In the genomic region with DNA sequence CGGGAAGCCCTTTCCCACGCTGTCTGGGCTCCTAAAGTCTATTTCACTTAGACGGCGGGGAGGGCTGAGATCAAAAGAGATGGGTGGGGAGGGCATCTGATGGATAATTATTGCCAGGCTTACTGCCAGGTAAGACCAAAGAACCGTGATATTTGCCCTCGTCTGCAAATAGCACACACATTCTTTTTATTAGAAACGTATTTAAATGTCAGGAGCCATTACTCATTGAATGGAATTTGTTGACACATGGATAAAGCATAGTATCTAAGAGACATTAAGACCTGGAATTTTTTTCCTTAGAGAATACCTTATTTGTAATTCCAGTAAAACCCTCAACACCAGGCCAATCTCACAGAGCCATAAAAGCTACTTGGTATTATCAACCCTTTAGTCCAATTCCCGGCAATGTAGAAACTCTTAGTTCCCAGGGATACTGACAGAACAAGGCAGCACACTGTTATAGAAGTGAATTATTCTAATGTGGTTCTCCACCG, we compare ENCODE assay signal across 1 cellular context.
TF ChIP-seq lines count a peak whose summit lies in the region.

No MANE protein-coding gene starts in this region.

TF ChIP-seq in GM23338, 12 proteins besides CTCF, POLR2A, EP300 and RAD21 (continued from another document):
- TF ChIP-seq, protein P1, sequence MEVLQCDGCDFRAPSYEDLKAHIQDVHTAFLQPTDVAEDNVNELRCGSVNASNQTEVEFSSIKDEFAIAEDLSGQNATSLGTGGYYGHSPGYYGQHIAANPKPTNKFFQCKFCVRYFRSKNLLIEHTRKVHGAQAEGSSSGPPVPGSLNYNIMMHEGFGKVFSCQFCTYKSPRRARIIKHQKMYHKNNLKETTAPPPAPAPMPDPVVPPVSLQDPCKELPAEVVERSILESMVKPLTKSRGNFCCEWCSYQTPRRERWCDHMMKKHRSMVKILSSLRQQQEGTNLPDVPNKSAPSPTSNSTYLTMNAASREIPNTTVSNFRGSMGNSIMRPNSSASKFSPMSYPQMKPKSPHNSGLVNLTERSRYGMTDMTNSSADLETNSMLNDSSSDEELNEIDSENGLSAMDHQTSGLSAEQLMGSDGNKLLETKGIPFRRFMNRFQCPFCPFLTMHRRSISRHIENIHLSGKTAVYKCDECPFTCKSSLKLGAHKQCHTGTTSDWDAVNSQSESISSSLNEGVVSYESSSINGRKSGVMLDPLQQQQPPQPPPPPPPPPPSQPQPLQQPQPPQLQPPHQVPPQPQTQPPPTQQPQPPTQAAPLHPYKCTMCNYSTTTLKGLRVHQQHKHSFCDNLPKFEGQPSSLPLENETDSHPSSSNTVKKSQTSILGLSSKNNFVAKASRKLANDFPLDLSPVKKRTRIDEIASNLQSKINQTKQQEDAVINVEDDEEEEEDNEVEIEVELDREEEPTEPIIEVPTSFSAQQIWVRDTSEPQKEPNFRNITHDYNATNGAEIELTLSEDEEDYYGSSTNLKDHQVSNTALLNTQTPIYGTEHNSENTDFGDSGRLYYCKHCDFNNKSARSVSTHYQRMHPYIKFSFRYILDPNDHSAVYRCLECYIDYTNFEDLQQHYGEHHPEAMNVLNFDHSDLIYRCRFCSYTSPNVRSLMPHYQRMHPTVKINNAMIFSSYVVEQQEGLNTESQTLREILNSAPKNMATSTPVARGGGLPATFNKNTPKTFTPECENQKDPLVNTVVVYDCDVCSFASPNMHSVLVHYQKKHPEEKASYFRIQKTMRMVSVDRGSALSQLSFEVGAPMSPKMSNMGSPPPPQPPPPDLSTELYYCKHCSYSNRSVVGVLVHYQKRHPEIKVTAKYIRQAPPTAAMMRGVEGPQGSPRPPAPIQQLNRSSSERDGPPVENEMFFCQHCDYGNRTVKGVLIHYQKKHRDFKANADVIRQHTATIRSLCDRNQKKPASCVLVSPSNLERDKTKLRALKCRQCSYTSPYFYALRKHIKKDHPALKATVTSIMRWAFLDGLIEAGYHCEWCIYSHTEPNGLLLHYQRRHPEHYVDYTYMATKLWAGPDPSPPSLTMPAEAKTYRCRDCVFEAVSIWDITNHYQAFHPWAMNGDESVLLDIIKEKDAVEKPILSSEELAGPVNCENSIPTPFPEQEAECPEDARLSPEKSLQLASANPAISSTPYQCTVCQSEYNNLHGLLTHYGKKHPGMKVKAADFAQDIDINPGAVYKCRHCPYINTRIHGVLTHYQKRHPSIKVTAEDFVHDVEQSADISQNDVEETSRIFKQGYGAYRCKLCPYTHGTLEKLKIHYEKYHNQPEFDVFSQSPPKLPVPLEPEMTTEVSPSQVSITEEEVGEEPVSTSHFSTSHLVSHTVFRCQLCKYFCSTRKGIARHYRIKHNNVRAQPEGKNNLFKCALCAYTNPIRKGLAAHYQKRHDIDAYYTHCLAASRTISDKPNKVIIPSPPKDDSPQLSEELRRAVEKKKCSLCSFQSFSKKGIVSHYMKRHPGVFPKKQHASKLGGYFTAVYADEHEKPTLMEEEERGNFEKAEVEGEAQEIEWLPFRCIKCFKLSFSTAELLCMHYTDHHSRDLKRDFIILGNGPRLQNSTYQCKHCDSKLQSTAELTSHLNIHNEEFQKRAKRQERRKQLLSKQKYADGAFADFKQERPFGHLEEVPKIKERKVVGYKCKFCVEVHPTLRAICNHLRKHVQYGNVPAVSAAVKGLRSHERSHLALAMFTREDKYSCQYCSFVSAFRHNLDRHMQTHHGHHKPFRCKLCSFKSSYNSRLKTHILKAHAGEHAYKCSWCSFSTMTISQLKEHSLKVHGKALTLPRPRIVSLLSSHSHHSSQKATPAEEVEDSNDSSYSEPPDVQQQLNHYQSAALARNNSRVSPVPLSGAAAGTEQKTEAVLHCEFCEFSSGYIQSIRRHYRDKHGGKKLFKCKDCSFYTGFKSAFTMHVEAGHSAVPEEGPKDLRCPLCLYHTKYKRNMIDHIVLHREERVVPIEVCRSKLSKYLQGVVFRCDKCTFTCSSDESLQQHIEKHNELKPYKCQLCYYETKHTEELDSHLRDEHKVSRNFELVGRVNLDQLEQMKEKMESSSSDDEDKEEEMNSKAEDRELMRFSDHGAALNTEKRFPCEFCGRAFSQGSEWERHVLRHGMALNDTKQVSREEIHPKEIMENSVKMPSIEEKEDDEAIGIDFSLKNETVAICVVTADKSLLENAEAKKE (CRISPR knock-in tag; IDR thresholded peaks at IDR 0.05), result no peak
- TF ChIP-seq NANOG (IDR thresholded peaks at IDR 0.05; ENCODE audit: borderline replicate concordance) (no peak), CREB1 (CRISPR knock-in tag; IDR thresholded peaks at IDR 0.05; ENCODE audit: low read depth) (no peak), EZH2 (IDR thresholded peaks at IDR 0.05; ENCODE audit: low read depth, unreplicated experiment) (no peak), EZH2phosphoT487 (IDR thresholded peaks at IDR 0.05; ENCODE audit: unreplicated experiment) (no peak), ZNF114 (CRISPR knock-in tag; IDR thresholded peaks at IDR 0.05) (no peak), JUNB (IDR thresholded peaks at IDR 0.05; ENCODE audit: unreplicated experiment) (no peak)
